18 cellular contexts compared by ENCODE assay signal in genomic region chr16:80023865-80024264, GRCh38.
DNase-seq lines count a peak whose midpoint lies in the region; ATAC-seq, FAIRE-seq and TF ChIP-seq lines count a peak whose summit lies in the region.
"Had no signal": no experiment of that assay in that cellular context is flagged by ENCODE, and none has a peak within 500 bp of the region (broad histone marks: within the 10 kb centered on the region; RNA-seq: fewer than 3 reads in every experiment).

No MANE protein-coding gene starts in this region.

- H3K4me1 ChIP-seq in breast epithelium (no peaks in the 10 kb centered on the region), liver (ENCODE audit: control insufficient read depth in 4 of 4, insufficient read depth in 4 of 4, low read length in 3 of 4) (no peaks in the 10 kb centered on the region)

- TF ChIP-seq RAD21 in liver (IDR thresholded peaks at IDR 0.05), result no peak

- H3K27me3 ChIP-seq in breast epithelium, result no peaks in the 10 kb centered on the region
- H3K27me3 ChIP-seq in bronchial epithelial cell (ENCODE audit: control insufficient read depth, insufficient read depth, low read length), result no peaks in the 10 kb centered on the region
- H3K27me3 ChIP-seq in liver (ENCODE audit: control insufficient read depth in 4 of 4, insufficient read depth in 4 of 4, low read length in 3 of 4), result no peaks in the 10 kb centered on the region
- H3K27me3 ChIP-seq: upper lobe of right lung had no signal

- no peaks in the 10 kb centered on the region for H3K9me3 Mint-ChIP-seq in MCF 10A (ENCODE audit: unreplicated experiment)
- H3K9me3 Mint-ChIP-seq: brain; natural killer cell; stimulated activated effector memory CD8-positive, alpha-beta T cell treated with anti-CD3 and anti-CD28 coated beads, Interleukin-12 subunit alpha, Interleukin-12 subunit beta, amount 100 ng/mL, for 72 hours had no signal

- DNase-seq in MCF 10A (ENCODE audit: unreplicated experiment) (peak; percentile 16), breast epithelium (ENCODE audit: low spot score in 2 of 2) (no peak), bronchial epithelial cell (ENCODE audit: low read depth) (peak; percentile 77), hepatic stellate cell (ENCODE audit: low spot score) (no peak), NCI-H2227 (lab: John Stamatoyannopoulos, UW; ENCODE audit: unreplicated experiment) (no peak)
- DNase-seq: activated CD4-positive, alpha-beta T cell treated with anti-CD3 and anti-CD28 coated beads for 4 hours; activated CD8-positive, alpha-beta memory T cell treated with anti-CD3 and anti-CD28 coated beads, Interleukin-2, amount 50 U/mL, for 48 hours; left ventricle myocardium superior; natural killer cell; NCI-H187 treated with DMSO at 0.1 percent for 48 hours; upper lobe of right lung had no signal

- FAIRE-seq in bronchial epithelial cell (lab: Jason Lieb, UNC), result no peak

- WGBS in liver, result 84% methylated on average over 2 of the region's 2 CpGs

- H3K4me1 Mint-ChIP-seq in MCF 10A (ENCODE audit: insufficient read depth, unreplicated experiment), result peaks cover 29% of the 10 kb centered on the region

- H3K27ac Mint-ChIP-seq in MCF 10A (ENCODE audit: low read depth, unreplicated experiment), result peak overlapping the region; percentile 70
- H3K27ac Mint-ChIP-seq: brain; natural killer cell; stimulated activated effector memory CD8-positive, alpha-beta T cell treated with anti-CD3 and anti-CD28 coated beads, Interleukin-12 subunit alpha, Interleukin-12 subunit beta, amount 100 ng/mL, for 72 hours had no signal

- H3K4me3 ChIP-seq in breast epithelium, result no peak overlapping the region
- no peak overlapping the region for H3K4me3 ChIP-seq in bronchial epithelial cell (ENCODE audit: low read depth, low read length)
- no peak overlapping the region for H3K4me3 ChIP-seq in liver (ENCODE audit: low read depth in 1 of 3, low read length in 3 of 3)
- H3K4me3 ChIP-seq: SK-N-MC, upper lobe of right lung had no signal

- TF ChIP-seq POLR2A in breast epithelium (IDR thresholded peaks at IDR 0.05), result no peak

- intact Hi-C loops in MCF 10A (cut with micrococcal nuclease) (no loop called here), breast epithelium (cut with DNase I; ENCODE audit: low total_unique reads) (no loop called here)

- no peak overlapping the region for H3K9ac ChIP-seq in liver (ENCODE audit: low read depth in 1 of 2, low read length in 2 of 2)

- H3K27me3 Mint-ChIP-seq in MCF 10A (ENCODE audit: insufficient read depth, unreplicated experiment), result no peaks in the 10 kb centered on the region
- H3K27me3 Mint-ChIP-seq: brain had no signal

- no peak overlapping the region for H3K4me3 Mint-ChIP-seq in MCF 10A (ENCODE audit: unreplicated experiment)
- H3K4me3 Mint-ChIP-seq: brain; natural killer cell; stimulated activated effector memory CD8-positive, alpha-beta T cell treated with anti-CD3 and anti-CD28 coated beads, Interleukin-12 subunit alpha, Interleukin-12 subunit beta, amount 100 ng/mL, for 72 hours had no signal

- H3K36me3 ChIP-seq in breast epithelium (no peaks in the 10 kb centered on the region), bronchial epithelial cell (ENCODE audit: control insufficient read depth, insufficient read depth, low read length) (no peaks in the 10 kb centered on the region), liver (ENCODE audit: control insufficient read depth in 4 of 4, insufficient read depth in 3 of 4, low read depth in 1 of 4, low read length in 3 of 4) (no peaks in the 10 kb centered on the region)
- H3K36me3 ChIP-seq: upper lobe of right lung had no signal

- ATAC-seq in HG02588 (IDR thresholded peaks at IDR 0.05; ENCODE audit: unreplicated experiment), result no peak
- no peak for ATAC-seq in GM19455 (IDR thresholded peaks at IDR 0.05; ENCODE audit: unreplicated experiment)
- ATAC-seq: left ventricle myocardium superior; natural killer cell; stimulated activated effector memory CD8-positive, alpha-beta T cell treated with anti-CD3 and anti-CD28 coated beads, Interleukin-12 subunit alpha, Interleukin-12 subunit beta, amount 100 ng/mL, for 72 hours; upper lobe of right lung had no signal

- TF ChIP-seq CTCF in MCF 10A (IDR thresholded peaks at IDR 0.05; ENCODE audit: unreplicated experiment), result no peak
- TF ChIP-seq CTCF in breast epithelium (IDR thresholded peaks at IDR 0.05), result no peak
- no peak for TF ChIP-seq CTCF in bronchial epithelial cell (IDR thresholded peaks at IDR 0.05; ENCODE audit: insufficient read depth, low read length, severe bottlenecking)
- TF ChIP-seq CTCF in liver (IDR thresholded peaks at IDR 0.05; ENCODE audit: low read depth, low read length, missing input control), result no peak

- no peaks in the 10 kb centered on the region for H3K36me3 Mint-ChIP-seq in MCF 10A (ENCODE audit: insufficient read depth, unreplicated experiment)
- H3K36me3 Mint-ChIP-seq: brain; natural killer cell; stimulated activated effector memory CD8-positive, alpha-beta T cell treated with anti-CD3 and anti-CD28 coated beads, Interleukin-12 subunit alpha, Interleukin-12 subunit beta, amount 100 ng/mL, for 72 hours had no signal

- H3K27ac ChIP-seq in breast epithelium (no peak overlapping the region), liver (ENCODE audit: low read depth in 1 of 2, low read length in 2 of 2) (peak overlapping the region in 1 of 2 donors; percentile 32)
- H3K27ac ChIP-seq: C4-2B, SK-N-MC, upper lobe of right lung had no signal

- CTCF ChIA-PET in MCF 10A (lab: Yijun Ruan, JAX), result interaction anchor here (0.7 kb wide), 1 partner anchor 335 kb away, joined by 3 read pairs; no protein-coding TSS in a partner anchor

- POLR2A ChIA-PET in MCF 10A (lab: Yijun Ruan, JAX), result interaction anchor here (0.7 kb wide), 1 partner anchor 16 kb away, joined by 3 read pairs; no protein-coding TSS in a partner anchor

- H3K9me3 ChIP-seq in breast epithelium (no peaks in the 10 kb centered on the region), liver (ENCODE audit: control insufficient read depth in 4 of 4, low read length in 3 of 4) (no peaks in the 10 kb centered on the region)
- H3K9me3 ChIP-seq: upper lobe of right lung had no signal

- BruUV-seq in MCF 10A (replicated peaks; lab: Mats Ljungman, UMichigan), result no TSS peak

TF ChIP-seq in liver, 16 proteins besides CTCF, POLR2A, EP300 and RAD21:
- TF ChIP-seq NR2F2 (IDR thresholded peaks at IDR 0.05) (peak; percentile 11), ZBTB33 (IDR thresholded peaks at IDR 0.05) (no peak), TAF1 (conservative IDR thresholded peaks at IDR 0.05) (no peak)

Comparison
In these comparisons a context has a peak if more than half of its experiments do, and no peak if none do; other contexts are left out.
1. DNase-seq: peak in MCF 10A (single experiment) and bronchial epithelial cell (single experiment); none in breast epithelium (0 of 2), hepatic stellate cell (single experiment) and NCI-H2227 (single experiment).